In the genomic region with DNA sequence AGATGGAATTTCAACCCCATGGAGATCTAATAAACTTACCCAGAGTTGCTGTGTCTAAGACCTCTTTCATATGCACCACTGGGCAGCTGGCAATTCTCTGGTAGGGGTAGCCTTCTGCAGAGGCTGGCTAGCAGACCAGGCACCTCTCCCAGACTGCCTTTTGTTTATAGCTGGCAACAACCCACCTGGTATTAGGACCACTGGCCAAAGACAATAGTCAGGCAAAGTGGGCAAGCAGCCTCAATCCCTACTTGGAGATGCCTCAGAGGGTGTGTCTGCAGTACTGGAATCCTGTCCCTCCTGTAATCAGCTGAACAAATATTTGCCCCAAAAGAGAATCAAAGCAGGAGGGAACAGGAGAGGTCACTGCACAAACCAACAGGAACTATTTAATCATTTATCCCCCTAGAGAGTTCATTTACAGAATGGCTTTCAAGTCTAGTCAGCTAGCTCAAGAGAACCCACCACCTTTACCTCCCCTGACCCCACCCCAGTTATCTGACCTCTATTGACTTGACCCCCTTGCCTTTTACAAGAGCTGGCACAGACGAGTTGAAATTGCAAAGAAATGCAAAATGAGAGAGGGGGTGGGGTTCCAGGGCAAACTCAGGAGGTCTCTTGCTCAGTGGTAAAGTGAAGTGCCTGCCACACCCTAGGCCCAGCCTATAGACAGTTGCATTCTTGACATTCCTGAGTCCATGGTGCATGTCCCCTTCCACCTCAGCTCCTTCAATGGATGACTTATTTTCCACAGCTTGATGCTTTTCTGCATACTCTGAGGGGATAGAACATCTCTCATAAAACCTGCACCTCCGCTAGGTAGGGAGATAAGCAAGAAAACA, we compare ENCODE assay signal across 8 cellular contexts. TPM values are rescaled to one million over a fixed set of nuclear protein-coding genes. Genes with fewer than 3 reads are reported as not detected.
DNase-seq lines count a peak whose midpoint lies in the region; ATAC-seq, FAIRE-seq and TF ChIP-seq lines count a peak whose summit lies in the region.

No MANE protein-coding gene starts in this region.

- H3K9me3 Mint-ChIP-seq in stimulated activated naive CD8-positive, alpha-beta T cell treated with anti-CD3 and anti-CD28 coated beads, Interleukin-15, amount 100 ng/mL, for 72 hours, result no peaks in the 10 kb centered on the region

- no peaks in the 10 kb centered on the region for H3K9me1 ChIP-seq in keratinocyte (ENCODE audit: control insufficient read depth, extremely low read depth, insufficient read depth, low read length)

- peak overlapping the region; percentile 99 for H3K9ac ChIP-seq in keratinocyte (ENCODE audit: control insufficient read depth, extremely low read depth, insufficient read depth, low read length)

- DNase-seq in C1 segment of cervical spinal cord (lab: John Stamatoyannopoulos, UW) (peak in 10 of 14 donors; percentile 21 to 75 (median 44)), amygdala (lab: John Stamatoyannopoulos, UW) (peak in 30 of 56 donors; percentile 7 to 75 (median 32)), keratinocyte (ENCODE audit: low read depth, low spot score) (no peak), DMS 273 (lab: John Stamatoyannopoulos, UW; ENCODE audit: unreplicated experiment) (no peak), T-helper 9 cell (no peak)
- no peak for DNase-seq in Jurkat, Clone E6-1 (ENCODE audit: low read depth, low spot score)
- DNase-seq in stimulated activated naive CD8-positive, alpha-beta T cell treated with anti-CD3 and anti-CD28 coated beads, Interleukin-15, amount 100 ng/mL, for 72 hours, result no peak

- peak overlapping the region; percentile 91 to 99 for H3K4me3 Mint-ChIP-seq in stimulated activated naive CD8-positive, alpha-beta T cell treated with anti-CD3 and anti-CD28 coated beads, Interleukin-15, amount 100 ng/mL, for 72 hours

- ATAC-seq in stimulated activated naive CD8-positive, alpha-beta T cell treated with anti-CD3 and anti-CD28 coated beads, Interleukin-15, amount 100 ng/mL, for 72 hours, result no peak
- no peak for ATAC-seq in GM18520 (IDR thresholded peaks at IDR 0.05; ENCODE audit: unreplicated experiment)

- H3K4me1 ChIP-seq in keratinocyte (ENCODE audit: control insufficient read depth, extremely low read depth, insufficient read depth, low read length), result peaks cover 43% of the 10 kb centered on the region

- peak overlapping the region; percentile 59 to 97 for H3K27ac Mint-ChIP-seq in stimulated activated naive CD8-positive, alpha-beta T cell treated with anti-CD3 and anti-CD28 coated beads, Interleukin-15, amount 100 ng/mL, for 72 hours

- H3K4me3 ChIP-seq in Jurkat, Clone E6-1 (ENCODE audit: low read length), result peak overlapping the region; percentile 76; the same call in 1 of the 2 replicates
- H3K4me3 ChIP-seq in keratinocyte (ENCODE audit: control insufficient read depth in 2 of 3, extremely low read depth in 1 of 3, insufficient read depth in 2 of 3, low read depth in 1 of 3, low read length in 3 of 3), result peak overlapping the region; percentile 79 to 97 (median 83)

- H3K36me3 ChIP-seq in keratinocyte (ENCODE audit: control insufficient read depth in 2 of 2, extremely low read depth in 1 of 2, insufficient read depth in 2 of 2, low read length in 2 of 2), result peaks cover 15 to 46% of the 10 kb centered on the region in 2 experiments

- peak overlapping the region; percentile 98 for H3K27ac ChIP-seq in keratinocyte (ENCODE audit: control insufficient read depth, insufficient read depth, low read length)

- peaks cover 80% of the 10 kb centered on the region for H3K79me2 ChIP-seq in keratinocyte (ENCODE audit: control insufficient read depth, insufficient read depth, low read length)

- H3K9me3 ChIP-seq in keratinocyte (ENCODE audit: control insufficient read depth, low read depth, low read length), result no peaks in the 10 kb centered on the region

- H2AFZ ChIP-seq in keratinocyte (ENCODE audit: control insufficient read depth, low read length), result no peak overlapping the region

- no peaks in the 10 kb centered on the region for H3K27me3 ChIP-seq in keratinocyte (ENCODE audit: control insufficient read depth, extremely low read depth, insufficient read depth, low read length)

- no peaks in the 10 kb centered on the region for H3K27me3 Mint-ChIP-seq in stimulated activated naive CD8-positive, alpha-beta T cell treated with anti-CD3 and anti-CD28 coated beads, Interleukin-15, amount 100 ng/mL, for 72 hours

- peak overlapping the region; percentile 98 for H3K4me2 ChIP-seq in keratinocyte (ENCODE audit: control insufficient read depth, extremely low read depth, insufficient read depth, low read depth, low read length)

- FAIRE-seq in keratinocyte (lab: Jason Lieb, UNC), result no peak

- peaks cover 34% of the 10 kb centered on the region for H3K4me1 Mint-ChIP-seq in stimulated activated naive CD8-positive, alpha-beta T cell treated with anti-CD3 and anti-CD28 coated beads, Interleukin-15, amount 100 ng/mL, for 72 hours

- dilution Hi-C loops in keratinocyte (cut with MboI; ENCODE audit: extremely low pct_ligation_motif_present, low sequenced_read_pairs), result no loop called here

- no peak for TF ChIP-seq CTCF in keratinocyte (optimal IDR thresholded peaks at IDR 0.05 in 1 of 3, IDR thresholded peaks at IDR 0.05 in 1 of 3, conservative IDR thresholded peaks at IDR 0.05 in 1 of 3; ENCODE audit: extremely low read depth in 1 of 3, insufficient read depth in 2 of 3, low read length in 3 of 3)

- H4K20me1 ChIP-seq in keratinocyte (ENCODE audit: control insufficient read depth, extremely low read depth, insufficient read depth, low read length), result no peaks in the 10 kb centered on the region

RNA-seq across cellular contexts. Expression of a gene that starts 2.8 kb away (rescaled TPM):
- 54.1 TPM for polyA plus RNA-seq in Jurkat, Clone E6-1 (2012; ENCODE audit: insufficient read depth, insufficient read length)
- polyA plus RNA-seq in keratinocyte, result 90.0 to 142 TPM (median 109 TPM) in 3 replicates
- polyA plus RNA-seq in keratinocyte (2011; ENCODE audit: low read depth), result 197 TPM
- polyA plus RNA-seq in keratinocyte (2011; cell fraction: cytosol; rRNA removed), result 118 and 127 TPM in 2 replicates
- 135 and 145 TPM in 2 replicates for polyA plus RNA-seq in keratinocyte (2011; cell fraction: nucleus; rRNA removed)
- 123 and 151 TPM in 2 replicates for polyA plus RNA-seq in keratinocyte (2012; ENCODE audit: low replicate concordance)
- polyA minus RNA-seq in keratinocyte, result 66.2 to 107 TPM (median 79.9 TPM) in 3 replicates
- 90.0 TPM for polyA minus RNA-seq in keratinocyte (2011; cell fraction: cytosol; rRNA and poly(A)+ RNA removed)
- 68.3 and 89.0 TPM in 2 replicates for polyA minus RNA-seq in keratinocyte (2011; cell fraction: nucleus; rRNA and poly(A)+ RNA removed)

RNA-seq across cellular contexts. Expression of a gene that starts 19.2 kb away (rescaled TPM):
- 162 TPM for polyA plus RNA-seq in Jurkat, Clone E6-1 (2012; ENCODE audit: insufficient read depth, insufficient read length)
- polyA plus RNA-seq in keratinocyte, result 7.1 to 32.5 TPM (median 31.5 TPM) in 3 replicates
- polyA plus RNA-seq in keratinocyte (2011; ENCODE audit: low read depth), result 1.6 TPM
- 10.2 and 15.7 TPM in 2 replicates for polyA plus RNA-seq in keratinocyte (2011; cell fraction: cytosol; rRNA removed)
- 12.1 and 13.8 TPM in 2 replicates for polyA plus RNA-seq in keratinocyte (2011; cell fraction: nucleus; rRNA removed)
- 1.7 and 36.0 TPM in 2 replicates for polyA plus RNA-seq in keratinocyte (2012; ENCODE audit: low replicate concordance)
- polyA minus RNA-seq in keratinocyte, result 6.0 to 27.2 TPM (median 17.3 TPM) in 3 replicates
- 8.2 TPM for polyA minus RNA-seq in keratinocyte (2011; cell fraction: cytosol; rRNA and poly(A)+ RNA removed)
- polyA minus RNA-seq in keratinocyte (2011; cell fraction: nucleus; rRNA and poly(A)+ RNA removed), result 5.5 and 10.5 TPM in 2 replicates

Comparison
In these comparisons a context has a peak if more than half of its experiments do, and no peak if none do; other contexts are left out.
1. DNase-seq: peak in C1 segment of cervical spinal cord (10 of 14) and amygdala (30 of 56); none in Jurkat, Clone E6-1 (single experiment), keratinocyte (single experiment), stimulated activated naive CD8-positive, alpha-beta T cell treated with anti-CD3 and anti-CD28 coated beads, Interleukin-15, amount 100 ng/mL, for 72 hours (0 of 2), DMS 273 (single experiment) and T-helper 9 cell (single experiment).